In genomic region chr11:96293583-96293982, GRCh38 we compare ENCODE assay signal across 8 cellular contexts. TPM values are rescaled to one million over a fixed set of nuclear protein-coding genes. Genes with fewer than 3 reads are reported as not detected.
DNase-seq lines count a peak whose midpoint lies in the region; ATAC-seq, FAIRE-seq and TF ChIP-seq lines count a peak whose summit lies in the region.

No MANE protein-coding gene starts in this region.

- TF ChIP-seq CTCF in GM10248 (IDR thresholded peaks at IDR 0.05; ENCODE audit: control extremely low read depth, extremely low read depth, low read depth, missing control alignments) (no peak), gastroesophageal sphincter (IDR thresholded peaks at IDR 0.05) (no peak), vagina (IDR thresholded peaks at IDR 0.05) (no peak)

- no peaks in the 10 kb centered on the region for H3K9me3 ChIP-seq in gastroesophageal sphincter
- H3K9me3 ChIP-seq in vagina, result no peaks in the 10 kb centered on the region

- H3K27me3 ChIP-seq in gastroesophageal sphincter (no peaks in the 10 kb centered on the region), vagina (no peaks in the 10 kb centered on the region)

- peaks cover 3 to 32% (median 13%) of the 10 kb centered on the region in 3 donors for H3K4me1 ChIP-seq in gastroesophageal sphincter
- peaks cover 31% of the 10 kb centered on the region for H3K4me1 ChIP-seq in vagina

- peak; percentile 48 for DNase-seq in GM10248 (ENCODE audit: extremely low spot score)
- no peak for DNase-seq in vagina (ENCODE audit: extremely low spot score in 2 of 2)
- no peak for DNase-seq in NCI-H748 treated with DMSO at 0.1 percent for 48 hours (lab: John Stamatoyannopoulos, UW)
- DNase-seq in HTR-8/SVneo (ENCODE audit: insufficient read length, low spot score), result no peak
- no peak for DNase-seq in NCI-H2029 treated with DMSO at 0.1 percent for 48 hours (lab: John Stamatoyannopoulos, UW)

- FAIRE-seq in HTR-8/SVneo (lab: Jason Lieb, UNC), result no peak

- intact Hi-C loops in vagina (cut with DNase I), result no loop called here

- peak overlapping the region; percentile 29 to 63 (median 49) for H3K27ac ChIP-seq in gastroesophageal sphincter
- peak overlapping the region; percentile 44 for H3K27ac ChIP-seq in vagina

- no peaks in the 10 kb centered on the region for H3K36me3 ChIP-seq in gastroesophageal sphincter
- no peaks in the 10 kb centered on the region for H3K36me3 ChIP-seq in vagina

- WGBS in gastroesophageal sphincter (ENCODE audit: low coverage in 1 of 2), 2 donors, result 3 to 6% methylated on average over 3 of the region's 3 CpGs

- ATAC-seq in GM21390 (IDR thresholded peaks at IDR 0.05; ENCODE audit: unreplicated experiment) (peak; percentile 84), HG03571 (IDR thresholded peaks at IDR 0.05; ENCODE audit: unreplicated experiment) (peak; percentile 89), gastroesophageal sphincter (no peak)

- no peak for TF ChIP-seq POLR2A in gastroesophageal sphincter (IDR thresholded peaks at IDR 0.05)
- no peak for TF ChIP-seq POLR2A in vagina (IDR thresholded peaks at IDR 0.05)

- no peak for TF ChIP-seq EP300 in gastroesophageal sphincter (IDR thresholded peaks at IDR 0.05)

- POLR2A ChIA-PET in GM10248 (lab: Yijun Ruan, JAX), result no interaction called here

- peak overlapping the region in 1 of 2 donors; percentile 9 for H3K4me3 ChIP-seq in gastroesophageal sphincter
- peak overlapping the region in 1 of 2 donors; percentile 2 for H3K4me3 ChIP-seq in vagina

- CTCF ChIA-PET in GM10248 (lab: Yijun Ruan, JAX), result interaction anchor here (0.7 to 1.9 kb wide), 5 partner anchors 12 to 298 kb away, joined by 3 to 10 read pairs (median 4); partner anchors contain the start of gene MAML2

RNA-seq across cellular contexts. Expression of gene MAML2, which starts 49.4 kb away (rescaled TPM):
- total RNA-seq in gastroesophageal sphincter (10 to 100 TPM; 15.8 to 31.8 (median 23.7) TPM), vagina (36.3 TPM)
